Comparison of ENCODE assay signal across 9 cellular contexts in the genomic region with DNA sequence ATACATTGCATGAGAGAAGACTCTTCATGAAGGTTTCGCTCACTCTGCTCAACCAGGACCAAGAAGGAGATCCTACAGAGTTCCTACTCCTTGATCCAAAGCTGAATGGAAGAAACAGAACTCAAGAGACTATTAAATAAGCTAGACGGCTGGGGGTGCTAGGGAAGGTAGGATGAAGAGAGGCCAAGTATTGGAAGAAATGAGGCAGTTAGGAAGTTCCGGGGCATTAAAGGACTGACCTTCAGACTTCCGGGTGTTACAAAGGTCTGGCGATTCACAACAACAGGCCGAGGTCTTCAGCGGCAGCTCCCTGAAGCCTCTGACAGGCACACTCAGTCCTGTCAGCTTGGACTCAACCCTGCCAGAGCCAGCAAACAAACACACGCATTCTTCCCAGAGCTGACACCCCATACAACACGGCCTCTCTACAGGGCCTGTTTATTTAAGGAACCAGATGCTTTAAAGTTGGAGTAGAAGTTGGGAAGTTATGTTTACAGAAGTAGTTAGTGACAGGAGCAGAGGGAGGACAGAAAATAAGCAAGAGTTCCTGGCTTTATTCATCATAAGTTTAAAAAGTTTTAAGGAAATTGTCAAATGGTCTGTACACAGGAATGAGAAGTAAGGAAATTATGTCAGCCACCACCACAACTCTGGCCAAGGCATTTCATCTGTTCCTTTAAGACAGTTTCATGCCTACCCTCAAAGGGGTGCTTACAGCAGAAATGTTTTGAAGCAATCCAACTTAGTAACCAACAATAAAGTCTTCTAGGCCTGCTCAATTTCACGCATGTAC. TPM values are rescaled to one million over a fixed set of nuclear protein-coding genes. Genes with fewer than 3 reads are reported as not detected.
DNase-seq lines count a peak whose midpoint lies in the region; ATAC-seq, FAIRE-seq and TF ChIP-seq lines count a peak whose summit lies in the region.
"Had no signal": no experiment of that assay in that cellular context is flagged by ENCODE, and none has a peak within 500 bp of the region (broad histone marks: within the 10 kb centered on the region; RNA-seq: fewer than 3 reads in every experiment).

No MANE protein-coding gene starts in this region.

- no peaks in the 10 kb centered on the region for H4K20me1 ChIP-seq in GM12878 (ENCODE audit: control insufficient read depth, insufficient read depth)

- H3K4me1 ChIP-seq in GM12878 (ENCODE audit: control insufficient read depth, insufficient read depth, low read length): peaks cover 27% of the 10 kb centered on the region

- WGBS in GM12878 (ENCODE audit: insufficient coverage, insufficient replicate concordance, low lambda C conversion rate, missing lambda C conversion rate): 92% methylated on average over 10 of the region's 10 CpGs

- in situ Hi-C loops in GM12878 (cut with MboI): no loop called here

- TF ChIP-seq EP300 in GM12878 (IDR thresholded peaks at IDR 0.05; ENCODE audit: borderline replicate concordance in 1 of 2, control insufficient read depth in 1 of 2, low read depth in 2 of 2, low read length in 2 of 2): no peak

- POLR2A ChIA-PET in GM12878 (lab: Charles Lee): interaction anchor here (1.7 kb wide), 1 partner anchor 9 kb away, joined by 5 read pairs; no protein-coding TSS in a partner anchor

- ATAC-seq in GM12878 (peak; percentile 28), HG03095 (IDR thresholded peaks at IDR 0.05; ENCODE audit: unreplicated experiment) (no peak), HG03342 (IDR thresholded peaks at IDR 0.05; ENCODE audit: unreplicated experiment) (no peak), HG03565 (IDR thresholded peaks at IDR 0.05; ENCODE audit: unreplicated experiment) (no peak), HG03432 (IDR thresholded peaks at IDR 0.05; ENCODE audit: unreplicated experiment) (no peak)

- TF ChIP-seq RAD21 in GM12878 (IDR thresholded peaks at IDR 0.05; ENCODE audit: insufficient read depth, low read depth, low read length): no peak

- no peak overlapping the region for H3K4me3 ChIP-seq in GM12878

- no peak for FAIRE-seq in GM12878 (lab: Jason Lieb, UNC)

- RAD21 ChIA-PET in GM12878 (lab: Charles Lee; ENCODE audit: unreplicated experiment): interaction anchor here (1.0 kb wide), 1 partner anchor 110 kb away, joined by 4 read pairs; a partner anchor contains a TSS

- no TSS peak for BruUV-seq in GM12878 (replicated peaks; lab: Mats Ljungman, UMichigan)

- no peaks in the 10 kb centered on the region for H3K9me3 ChIP-seq in GM12878 (replicated peaks; ENCODE audit: control insufficient read depth, insufficient read depth, low read length)

- no peak overlapping the region for H3K9ac ChIP-seq in GM12878 (ENCODE audit: control insufficient read depth, insufficient read depth, low read length)

- H3K27ac ChIP-seq in GM12878 (ENCODE audit: control insufficient read depth, insufficient read depth) (peak overlapping the region; percentile 54; the same call in 1 of the 2 replicates), substantia nigra (ENCODE audit: low read depth, low read length, poor library complexity, severe bottlenecking) (peak overlapping the region; percentile 97)

- intact Hi-C loops in GM12878 (cut with micrococcal nuclease; ENCODE audit: unreplicated experiment): loop anchor here (10.0 kb wide), 1 partner anchor 278 kb away; a partner anchor contains a TSS

- no peaks in the 10 kb centered on the region for H3K79me2 ChIP-seq in GM12878 (ENCODE audit: control insufficient read depth, insufficient read depth, low read length)

- DNase-seq in HT1080 (ENCODE audit: low read depth) (peak; percentile 55), GM12878 (ENCODE audit: low read depth, low spot score) (no peak), kidney glomerular epithelial cell (lab: John Stamatoyannopoulos, UW) (peak; percentile 27), substantia nigra (lab: John Stamatoyannopoulos, UW) (peak in 42 of 49 donors; percentile 24 to 91 (median 70))
- DNase-seq: amniotic stem cell had no signal

- TF ChIP-seq CTCF in GM12878 (IDR thresholded peaks at IDR 0.05 in 2 of 3, conservative IDR thresholded peaks at IDR 0.05 in 1 of 3; ENCODE audit: control insufficient read depth in 2 of 3, extremely low read depth in 1 of 3, insufficient read depth in 1 of 3, low read depth in 3 of 3, low read length in 3 of 3): no peak

- H2AFZ ChIP-seq in GM12878 (ENCODE audit: control insufficient read depth, low read depth, low read length): no peak overlapping the region

- peaks cover 1 to 4% of the 10 kb centered on the region in 2 experiments; a peak in 3 of 4 replicates for H3K27me3 ChIP-seq in GM12878 (replicated peaks in 1 of 2; ENCODE audit: control insufficient read depth in 2 of 2, insufficient read depth in 2 of 2, low read length in 1 of 2)

- no peaks in the 10 kb centered on the region for H3K36me3 ChIP-seq in GM12878 (ENCODE audit: control insufficient read depth in 2 of 2, insufficient read depth in 2 of 2, low read length in 1 of 2)

- peak overlapping the region; percentile 11; the same call in 1 of the 2 replicates for H3K4me2 ChIP-seq in GM12878 (ENCODE audit: control insufficient read depth, insufficient read depth)

- SMC1A ChIA-PET in GM12878 (lab: Charles Lee; ENCODE audit: uncharacterized antibody, unreplicated experiment): interaction anchor here (0.7 to 1.6 kb wide), 5 partner anchors 9 to 140 kb away, joined by 3 to 4 read pairs (median 3); a partner anchor contains a TSS

- CTCF ChIA-PET in GM12878 (lab: Yijun Ruan, JAX): interaction anchor here (0.6 to 3.5 kb wide), 6 partner anchors 98 to 115 kb away, joined by 3 to 23 read pairs (median 4); a partner anchor contains a TSS

- TF ChIP-seq POLR2A in GM12878 (IDR thresholded peaks at IDR 0.05; ENCODE audit: low read depth, low read length): no peak

TF ChIP-seq in GM12878, 131 proteins besides CTCF, POLR2A, EP300 and RAD21 (continues in another document):
- TF ChIP-seq, protein P1, sequence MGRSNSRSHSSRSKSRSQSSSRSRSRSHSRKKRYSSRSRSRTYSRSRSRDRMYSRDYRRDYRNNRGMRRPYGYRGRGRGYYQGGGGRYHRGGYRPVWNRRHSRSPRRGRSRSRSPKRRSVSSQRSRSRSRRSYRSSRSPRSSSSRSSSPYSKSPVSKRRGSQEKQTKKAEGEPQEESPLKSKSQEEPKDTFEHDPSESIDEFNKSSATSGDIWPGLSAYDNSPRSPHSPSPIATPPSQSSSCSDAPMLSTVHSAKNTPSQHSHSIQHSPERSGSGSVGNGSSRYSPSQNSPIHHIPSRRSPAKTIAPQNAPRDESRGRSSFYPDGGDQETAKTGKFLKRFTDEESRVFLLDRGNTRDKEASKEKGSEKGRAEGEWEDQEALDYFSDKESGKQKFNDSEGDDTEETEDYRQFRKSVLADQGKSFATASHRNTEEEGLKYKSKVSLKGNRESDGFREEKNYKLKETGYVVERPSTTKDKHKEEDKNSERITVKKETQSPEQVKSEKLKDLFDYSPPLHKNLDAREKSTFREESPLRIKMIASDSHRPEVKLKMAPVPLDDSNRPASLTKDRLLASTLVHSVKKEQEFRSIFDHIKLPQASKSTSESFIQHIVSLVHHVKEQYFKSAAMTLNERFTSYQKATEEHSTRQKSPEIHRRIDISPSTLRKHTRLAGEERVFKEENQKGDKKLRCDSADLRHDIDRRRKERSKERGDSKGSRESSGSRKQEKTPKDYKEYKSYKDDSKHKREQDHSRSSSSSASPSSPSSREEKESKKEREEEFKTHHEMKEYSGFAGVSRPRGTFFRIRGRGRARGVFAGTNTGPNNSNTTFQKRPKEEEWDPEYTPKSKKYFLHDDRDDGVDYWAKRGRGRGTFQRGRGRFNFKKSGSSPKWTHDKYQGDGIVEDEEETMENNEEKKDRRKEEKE (IDR thresholded peaks at IDR 0.05): no peak

RNA-seq across cellular contexts. Expression of a gene that starts 4.7 kb away (rescaled TPM):
- 7.7 and 8.1 TPM in 2 replicates for total RNA-seq in HT1080 (2014; rRNA removed; shearing (Covaris generic))
- 6.6 and 6.8 TPM in 2 replicates for polyA plus RNA-seq in HT1080 (2015; cell fraction: cytosol; rRNA removed)
- 8.1 and 8.6 TPM in 2 replicates for polyA plus RNA-seq in HT1080 (2015; cell fraction: nucleus; rRNA removed)
- 2.6 and 2.9 TPM in 2 replicates for total RNA-seq in GM12878 (2013; cell fraction: nucleolus; rRNA removed)
- 0.27 and 0.28 TPM in 2 replicates for total RNA-seq in GM12878 (2014; rRNA removed)
- total RNA-seq in GM12878 (2014; rRNA removed; fragmentation: Illumina TruSeq; extraction: Trizol): 0.18 and 0.23 TPM in 2 replicates
- 1.2 and 1.4 TPM in 2 replicates for total RNA-seq in GM12878 (2021)
- 0.77 TPM for polyA plus RNA-seq in GM12878 (2011; ENCODE audit: low read depth)
- 0.33 and 0.62 TPM in 2 replicates for polyA plus RNA-seq in GM12878 (2011; rRNA removed)
- polyA plus RNA-seq in GM12878 (2011; cell fraction: cytosol; rRNA removed): 0.30 and 0.33 TPM in 2 replicates
- polyA plus RNA-seq in GM12878 (2011; cell fraction: nucleus; rRNA removed): 0.25 and 0.53 TPM in 2 replicates
- polyA plus RNA-seq in GM12878 (2012): 1.2 TPM in 2 replicates
- polyA plus RNA-seq in GM12878 (2014; fragmentation: Illumina TruSeq; extraction: Trizol): 0.16 and 0.59 TPM in 2 replicates
- under 1 TPM; 0.06 to 0.16 TPM for polyA plus RNA-seq in GM12878 (2014; fragmentation: Nextera tagmentation; extraction: Ambion mirVana)
- polyA plus RNA-seq in GM12878 (2014; rRNA removed): 0.39 and 0.42 TPM in 2 replicates
- 1 to 10 TPM in 1 of 2 experiments, not detected in 1; 1.9 TPM for polyA plus RNA-seq in GM12878 (2016; fragmentation: Nextera tagmentation; extraction: Ambion mirVana)
- 1.4 and 1.6 TPM in 2 replicates for polyA minus RNA-seq in GM12878 (2011; rRNA and poly(A)+ RNA removed)
- polyA minus RNA-seq in GM12878 (2011; cell fraction: cytosol; rRNA and poly(A)+ RNA removed): 1.1 and 2.6 TPM in 2 replicates
- polyA minus RNA-seq in GM12878 (2011; cell fraction: nucleus; rRNA and poly(A)+ RNA removed): 0.36 and 2.6 TPM in 2 replicates

RNA-seq across cellular contexts. Expression of a gene that starts 33.3 kb away (rescaled TPM):
- 54.6 and 94.4 TPM in 2 replicates for total RNA-seq in HT1080 (2014; rRNA removed; shearing (Covaris generic))
- 86.7 and 103 TPM in 2 replicates for polyA plus RNA-seq in HT1080 (2015; cell fraction: cytosol; rRNA removed)
- polyA plus RNA-seq in HT1080 (2015; cell fraction: nucleus; rRNA removed): 63.7 and 67.7 TPM in 2 replicates
- 44.7 and 51.5 TPM in 2 replicates for total RNA-seq in GM12878 (2013; cell fraction: nucleolus; rRNA removed)
- total RNA-seq in GM12878 (2014; rRNA removed) (58.7 and 68.4 TPM in 2 replicates), GM12878 (2014; rRNA removed; fragmentation: Illumina TruSeq; extraction: Trizol) (89.3 and 96.9 TPM in 2 replicates), GM12878 (2021) (166 and 170 TPM in 2 replicates)
- 70.3 TPM for polyA plus RNA-seq in GM12878 (2011; ENCODE audit: low read depth)
- polyA plus RNA-seq in GM12878 (2011; rRNA removed) (203 and 210 TPM in 2 replicates), GM12878 (2014; fragmentation: Illumina TruSeq; extraction: Trizol) (146 and 154 TPM in 2 replicates), GM12878 (2014; fragmentation: Nextera tagmentation; extraction: Ambion mirVana) (100 to 1,000 TPM; 267 to 271 TPM), GM12878 (2014; rRNA removed) (124 and 141 TPM in 2 replicates), GM12878 (2016; fragmentation: Nextera tagmentation; extraction: Ambion mirVana) (100 to 1,000 TPM; 235 to 250 TPM)
- 138 and 147 TPM in 2 replicates for polyA plus RNA-seq in GM12878 (2011; cell fraction: cytosol; rRNA removed)
- 80.0 and 90.5 TPM in 2 replicates for polyA plus RNA-seq in GM12878 (2011; cell fraction: nucleus; rRNA removed)
- 98.8 and 101 TPM in 2 replicates for polyA plus RNA-seq in GM12878 (2012)
- polyA minus RNA-seq in GM12878 (2011; rRNA and poly(A)+ RNA removed): 119 and 123 TPM in 2 replicates
- polyA minus RNA-seq in GM12878 (2011; cell fraction: cytosol; rRNA and poly(A)+ RNA removed): 49.6 and 52.4 TPM in 2 replicates
- 24.2 and 33.5 TPM in 2 replicates for polyA minus RNA-seq in GM12878 (2011; cell fraction: nucleus; rRNA and poly(A)+ RNA removed)
